Comparison of ENCODE assay signal across 9 cellular contexts in genomic region chr5:14173419-14174234, GRCh38. TPM values are rescaled to one million over a fixed set of nuclear protein-coding genes. Genes with fewer than 3 reads are reported as not detected.
DNase-seq lines count a peak whose midpoint lies in the region; ATAC-seq, FAIRE-seq and TF ChIP-seq lines count a peak whose summit lies in the region.
"Had no signal": no experiment of that assay in that cellular context is flagged by ENCODE, and none has a peak within 500 bp of the region (broad histone marks: within the 10 kb centered on the region; RNA-seq: fewer than 3 reads in every experiment).

No MANE protein-coding gene starts in this region.

- H3K27ac ChIP-seq in HepG2 (ENCODE audit: extremely low read length, insufficient read depth, low read length) (peak overlapping the region; percentile 10), right lobe of liver (no peak overlapping the region), foreskin keratinocyte (peak overlapping the region; percentile 21), PC-3 (ENCODE audit: low read length) (no peak overlapping the region)

- H3K27me3 ChIP-seq in HepG2 (ENCODE audit: control insufficient read depth in 1 of 2, insufficient read depth in 2 of 2, low read length in 2 of 2) (no peaks in the 10 kb centered on the region), right lobe of liver (no peaks in the 10 kb centered on the region), foreskin keratinocyte (no peaks in the 10 kb centered on the region), PC-3 (ENCODE audit: low read length) (no peaks in the 10 kb centered on the region)

- H3K27ac Mint-ChIP-seq in T-helper 2 cell treated with Interferon-gamma antibody and Interleukin-4, amounts not matched to agents 5 μg/mL and 100 μg/mL, for 36 hours = no peak overlapping the region
- H3K27ac Mint-ChIP-seq: CD4-positive, alpha-beta T cell had no signal

- H2AFZ ChIP-seq in HepG2 (ENCODE audit: low read length) (no peak overlapping the region), PC-3 (ENCODE audit: low read length) (no peak overlapping the region)

- H3K9me3 ChIP-seq in HepG2 (ENCODE audit: low read length) = no peaks in the 10 kb centered on the region
- H3K9me3 ChIP-seq in right lobe of liver = no peaks in the 10 kb centered on the region
- H3K9me3 ChIP-seq in PC-3 (ENCODE audit: low read length) = no peaks in the 10 kb centered on the region

- H3K4me2 ChIP-seq in HepG2 (ENCODE audit: low read depth, low read length) (peak overlapping the region; percentile 14), PC-3 (ENCODE audit: low read length) (no peak overlapping the region)

- H3K9ac ChIP-seq in HepG2 (ENCODE audit: insufficient read depth, low read depth, low read length) = no peak overlapping the region
- H3K9ac ChIP-seq in PC-3 (ENCODE audit: low read length) = no peak overlapping the region

- TF ChIP-seq CTCF in HepG2 (CRISPR knock-in tag; IDR thresholded peaks at IDR 0.05) (no peak), right lobe of liver (IDR thresholded peaks at IDR 0.05) (no peak), foreskin keratinocyte (conservative IDR thresholded peaks at IDR 0.05) (no peak), PC-3 (conservative IDR thresholded peaks at IDR 0.05; ENCODE audit: low read depth, low read length) (no peak)

- DNase-seq in HepG2 (ENCODE audit: low spot score) = no peak
- DNase-seq in right lobe of liver = no peak
- peak; percentile 45 for DNase-seq in NCI-H2227 treated with DMSO at 0.1 percent for 48 hours (lab: John Stamatoyannopoulos, UW)
- DNase-seq in foreskin keratinocyte = no peak
- no peak for DNase-seq in HuH-7 (ENCODE audit: low spot score)
- DNase-seq in T-helper 2 cell treated with Interferon-gamma antibody and Interleukin-4, amounts not matched to agents 5 μg/mL and 100 μg/mL, for 36 hours (ENCODE audit: low spot score) = no peak
- no peak for DNase-seq in PC-3
- DNase-seq: CD4-positive, alpha-beta T cell had no signal

- ATAC-seq in HepG2 (peak; percentile 25; the same call in 2 of the 3 replicates), right lobe of liver (no peak), foreskin keratinocyte (peak; percentile 38), HG02588 (IDR thresholded peaks at IDR 0.05; ENCODE audit: unreplicated experiment) (no peak), PC-3 (no peak)

- CTCF ChIA-PET in HepG2 (lab: Yijun Ruan, JAX; ENCODE audit: low intra/inter-chr PET ratio, low total read pairs) (no interaction called here), PC-3 (lab: Charles Lee) (no interaction called here)

- TF ChIP-seq EP300 in HepG2 (IDR thresholded peaks at IDR 0.05; ENCODE audit: low read depth in 2 of 2, low read length in 2 of 2) (no peak), HepG2 (CRISPR knock-in tag; IDR thresholded peaks at IDR 0.05; ENCODE audit: borderline replicate concordance) (no peak)

- 92% methylated on average over 14 of the region's 14 CpGs for WGBS in HepG2 (ENCODE audit: low lambda C conversion rate)
- 73% methylated on average over 14 of the region's 14 CpGs for WGBS in right lobe of liver (ENCODE audit: insufficient coverage, low coverage, low lambda C conversion rate, missing lambda C conversion rate)

- no peaks in the 10 kb centered on the region for H3K9me3 Mint-ChIP-seq in T-helper 2 cell treated with Interferon-gamma antibody and Interleukin-4, amounts not matched to agents 5 μg/mL and 100 μg/mL, for 36 hours
- H3K9me3 Mint-ChIP-seq: CD4-positive, alpha-beta T cell had no signal

- BruUV-seq in HepG2 (replicated peaks; lab: Mats Ljungman, UMichigan) (no TSS peak), PC-3 (replicated peaks; lab: Mats Ljungman, UMichigan) (no TSS peak)

- intact Hi-C loops in HepG2 (cut with micrococcal nuclease; ENCODE audit: unreplicated experiment) = loop anchor here (5.0 kb wide), 1 partner anchor 34 kb away; no protein-coding TSS in a partner anchor
- intact Hi-C loops in right lobe of liver (cut with DNase I) = no loop called here
- intact Hi-C loops in PC-3 (cut with micrococcal nuclease) = no loop called here

- H3K36me3 ChIP-seq in HepG2 (replicated peaks in 1 of 2; ENCODE audit: control insufficient read depth in 1 of 2, insufficient read depth in 2 of 2, low read length in 2 of 2) = no peaks in the 10 kb centered on the region
- H3K36me3 ChIP-seq in right lobe of liver = no peaks in the 10 kb centered on the region
- H3K36me3 ChIP-seq in PC-3 (ENCODE audit: low read depth, low read length) = no peaks in the 10 kb centered on the region

- H3K4me3 Mint-ChIP-seq in T-helper 2 cell treated with Interferon-gamma antibody and Interleukin-4, amounts not matched to agents 5 μg/mL and 100 μg/mL, for 36 hours = no peak overlapping the region
- H3K4me3 Mint-ChIP-seq: CD4-positive, alpha-beta T cell had no signal

- in situ Hi-C loops in HepG2 (cut with HindIII; ENCODE audit: extremely low pct_ligation_motif_present, low pct_unique_long_range_greater_than_20kb) = no loop called here

- H3K79me2 ChIP-seq in HepG2 (ENCODE audit: insufficient read depth, low read length) (peaks cover 98% of the 10 kb centered on the region), PC-3 (ENCODE audit: low read length) (peaks cover 100% of the 10 kb centered on the region)

- no peak overlapping the region for H3K4me3 ChIP-seq in HepG2 (replicated peaks in 1 of 3; ENCODE audit: insufficient read depth in 1 of 3, low read depth in 2 of 3, low read length in 3 of 3)
- no peak overlapping the region for H3K4me3 ChIP-seq in right lobe of liver
- no peak overlapping the region for H3K4me3 ChIP-seq in PC-3 (ENCODE audit: low read length)

- TF ChIP-seq RAD21 in HepG2 (CRISPR knock-in tag; IDR thresholded peaks at IDR 0.05) = no peak

- peaks cover 15% of the 10 kb centered on the region for H3K27me3 Mint-ChIP-seq in T-helper 2 cell treated with Interferon-gamma antibody and Interleukin-4, amounts not matched to agents 5 μg/mL and 100 μg/mL, for 36 hours (ENCODE audit: low read depth)

- H3K4me1 Mint-ChIP-seq in T-helper 2 cell treated with Interferon-gamma antibody and Interleukin-4, amounts not matched to agents 5 μg/mL and 100 μg/mL, for 36 hours (ENCODE audit: low read depth) = peaks cover 5% of the 10 kb centered on the region

- peaks cover 9% of the 10 kb centered on the region for H3F3A ChIP-seq in PC-3 (ENCODE audit: low read length, unreplicated experiment)

- H4K20me1 ChIP-seq in HepG2 (ENCODE audit: insufficient read depth, low read length) (peaks cover 44% of the 10 kb centered on the region), PC-3 (ENCODE audit: low read length) (peaks cover 67% of the 10 kb centered on the region)

- H3K4me1 ChIP-seq in HepG2 (ENCODE audit: insufficient read depth, low read length) (peaks cover 98% of the 10 kb centered on the region), right lobe of liver (peaks cover 0 to 32% (median 14%) of the 10 kb centered on the region in 4 donors), foreskin keratinocyte (peaks cover 61% of the 10 kb centered on the region), PC-3 (ENCODE audit: insufficient read depth, low read length) (peaks cover 80% of the 10 kb centered on the region)

- no peaks in the 10 kb centered on the region for H3K36me3 Mint-ChIP-seq in T-helper 2 cell treated with Interferon-gamma antibody and Interleukin-4, amounts not matched to agents 5 μg/mL and 100 μg/mL, for 36 hours (ENCODE audit: low read depth)

- POLR2A ChIA-PET in HepG2 (lab: Yijun Ruan, JAX) (no interaction called here), PC-3 (lab: Charles Lee; ENCODE audit: unreplicated experiment) (no interaction called here)

- TF ChIP-seq POLR2A in HepG2 (IDR thresholded peaks at IDR 0.05; ENCODE audit: insufficient read depth in 1 of 2, low read depth in 2 of 2, low read length in 2 of 2) (no peak), right lobe of liver (IDR thresholded peaks at IDR 0.05) (no peak)

- no peaks in the 10 kb centered on the region for H3K9me2 ChIP-seq in PC-3 (replicated peaks; ENCODE audit: low read length)

- no peak for FAIRE-seq in HepG2 (lab: Jason Lieb, UNC)

RNA-seq across cellular contexts. Expression of gene TRIO, which starts 30.5 kb away (rescaled TPM):
- 40.1 and 45.2 TPM in 2 replicates for total RNA-seq in HepG2 (2016; rRNA removed; fragmentation: Illumina TruSeq; extraction: Trizol)
- total RNA-seq in HepG2 (2016; cell fraction: cytosol; rRNA removed; fragmentation: Illumina TruSeq; extraction: Trizol; ENCODE audit: low read depth) = 21.2 and 24.0 TPM in 2 replicates
- 33.5 and 38.3 TPM in 2 replicates for total RNA-seq in HepG2 (2016; cell fraction: insoluble cytoplasmic fraction; rRNA removed; fragmentation: Illumina TruSeq; extraction: Trizol)
- total RNA-seq in HepG2 (2016; cell fraction: membrane; rRNA removed; fragmentation: Illumina TruSeq; extraction: Trizol) = 21.6 and 23.8 TPM in 2 replicates
- 110 and 124 TPM in 2 replicates for total RNA-seq in HepG2 (2016; cell fraction: nucleus; rRNA removed; fragmentation: Illumina TruSeq; extraction: Trizol)
- polyA plus RNA-seq in HepG2 (2011; rRNA removed) = 45.9 and 54.9 TPM in 2 replicates
- 21.6 and 26.5 TPM in 2 replicates for polyA plus RNA-seq in HepG2 (2011; cell fraction: cytosol; rRNA removed)
- polyA plus RNA-seq in HepG2 (2011; cell fraction: nucleus; rRNA removed) = 164 and 205 TPM in 2 replicates
- polyA plus RNA-seq in HepG2 (2012) = 38.4 and 43.8 TPM in 2 replicates
- polyA plus RNA-seq in HepG2 (2016; cell fraction: cytosol; fragmentation: Illumina TruSeq; extraction: Trizol; ENCODE audit: low read depth) = 0.63 and 1.0 TPM in 2 replicates
- 11.0 and 18.7 TPM in 2 replicates for polyA plus RNA-seq in HepG2 (2016; cell fraction: insoluble cytoplasmic fraction; fragmentation: Illumina TruSeq; extraction: Trizol; ENCODE audit: low read depth)
- polyA plus RNA-seq in HepG2 (2016; cell fraction: membrane; fragmentation: Illumina TruSeq; extraction: Trizol; ENCODE audit: low read depth) = 2.1 and 2.3 TPM in 2 replicates
- 112 and 131 TPM in 2 replicates for polyA plus RNA-seq in HepG2 (2016; cell fraction: nucleus; fragmentation: Illumina TruSeq; extraction: Trizol; ENCODE audit: insufficient read depth, low read depth)
- polyA minus RNA-seq in HepG2 (2011; rRNA and poly(A)+ RNA removed; ENCODE audit: low replicate concordance) = 240 and 302 TPM in 2 replicates
- 39.7 and 40.6 TPM in 2 replicates for polyA minus RNA-seq in HepG2 (2011; cell fraction: cytosol; rRNA and poly(A)+ RNA removed)
- polyA minus RNA-seq in HepG2 (2011; cell fraction: nucleus; rRNA and poly(A)+ RNA removed) = 318 and 321 TPM in 2 replicates
- total RNA-seq in right lobe of liver = 10 to 100 TPM; 34.7 to 63.5 (median 50.2) TPM
- total RNA-seq in foreskin keratinocyte = 73.7 and 95.9 TPM in 2 replicates
- polyA plus RNA-seq in foreskin keratinocyte = 18.1 and 18.4 TPM in 2 replicates
- total RNA-seq in PC-3 (2014; rRNA removed) = 211 and 271 TPM in 2 replicates

Comparison
In these comparisons a context has a peak if more than half of its experiments do, and no peak if none do; other contexts are left out.
1. ATAC-seq: peak in HepG2 (single experiment) and foreskin keratinocyte (single experiment); none in right lobe of liver (0 of 4), HG02588 (single experiment) and PC-3 (single experiment).
2. H3K27ac ChIP-seq: peak in HepG2 (single experiment) and foreskin keratinocyte (single experiment); none in right lobe of liver (0 of 3) and PC-3 (single experiment).